Comparison of ENCODE assay signal across 1 cellular context in genomic region chr12:94767971-94768370, GRCh38.
TF ChIP-seq lines count a peak whose summit lies in the region.

No MANE protein-coding gene starts in this region.

TF ChIP-seq in GM12878, 131 proteins besides CTCF, POLR2A, EP300 and RAD21:
- TF ChIP-seq YY1 (IDR thresholded peaks at IDR 0.05; ENCODE audit: low read depth, low read length) (no peak), EZH2 (IDR thresholded peaks at IDR 0.05; ENCODE audit: borderline replicate concordance, control insufficient read depth, low read depth, low read length) (no peak), NFYA (IDR thresholded peaks at IDR 0.05; ENCODE audit: borderline replicate concordance, low read depth, low read length) (no peak), CBX5 (IDR thresholded peaks at IDR 0.05; ENCODE audit: low read depth) (no peak), MLLT1 (IDR thresholded peaks at IDR 0.05) (no peak), NKRF (conservative IDR thresholded peaks at IDR 0.05) (no peak), MTA2 (IDR thresholded peaks at IDR 0.05; ENCODE audit: low read depth) (no peak), USF2 (IDR thresholded peaks at IDR 0.05; ENCODE audit: borderline replicate concordance, low read depth, low read length) (no peak)
